32 cellular contexts compared by ENCODE assay signal in the genomic region with DNA sequence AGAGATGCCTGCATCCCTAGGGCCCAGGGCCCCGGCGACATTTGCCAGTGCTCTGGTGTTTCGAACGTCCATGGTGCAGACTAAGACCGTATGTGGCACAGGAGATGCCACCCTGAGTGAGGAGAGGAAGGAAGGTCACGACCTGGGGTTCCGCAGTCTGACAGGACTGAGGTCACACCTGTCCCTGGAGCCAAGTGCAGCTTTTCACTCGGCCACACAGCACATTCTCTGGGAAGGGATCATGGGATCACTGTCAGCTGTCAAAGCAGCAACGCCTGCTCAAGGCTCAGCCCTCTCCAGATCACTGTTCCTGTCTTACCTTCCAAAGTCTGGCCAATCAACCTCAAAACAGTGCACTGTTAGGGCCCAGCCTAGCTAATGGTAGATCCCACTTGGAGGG.
"Had no signal": no experiment of that assay in that cellular context is flagged by ENCODE, and none has a peak within 500 bp of the region (broad histone marks: within the 10 kb centered on the region; RNA-seq: fewer than 3 reads in every experiment).

No MANE protein-coding gene starts in this region.

- H3K4me1 ChIP-seq: adrenal gland, body of pancreas, breast epithelium, Peyer's patch, SJCRH30 had no signal

- DNase-seq: activated CD4-positive, alpha-beta memory T cell treated with anti-CD3 and anti-CD28 coated beads, Interleukin-2, amount 10 ng/mL, durations not matched to agents 7 days and 5 days; activated CD4-positive, alpha-beta T cell treated with anti-CD3 and anti-CD28 coated beads for 1 hour; activated CD4-positive, alpha-beta T cell treated with anti-CD3 and anti-CD28 coated beads for 48 hours; activated CD4-positive, CD25-positive, alpha-beta regulatory T cell; activated effector memory CD4-positive, alpha-beta T cell treated with anti-CD3 and anti-CD28 coated beads, Interleukin-2, amount 50 U/mL, for 16 hours; activated naive CD4-positive, alpha-beta T cell treated with Interleukin-2 at 50 U/mL for 16 hours; activated naive CD8-positive, alpha-beta T cell treated with anti-CD3 and anti-CD28 coated beads, Interleukin-2, amount 10 ng/mL, durations not matched to agents 7 days and 5 days; activated T-cell treated with anti-CD3 and anti-CD28 coated beads, Interleukin-2, amount 50 U/mL, for 1 hour; activated T-cell treated with anti-CD3 and anti-CD28 coated beads, Interleukin-2, amount 50 U/mL, for 72 hours; adrenal gland; body of pancreas; central memory CD4-positive, alpha-beta T cell; MM.1S; MV-4-11; NCI-H1092; NCI-H1436 treated with DMSO at 0.1 percent for 48 hours; NCI-H1694 treated with DMSO at 0.1 percent for 48 hours; NCI-H2029; NCI-H510A; NCI-H526; NCI-H748 treated with DMSO at 0.1 percent for 48 hours; NK-92 treated with Interleukin-12 subunit alpha and Interleukin-12 subunit beta, amount 100 ng/mL, for 24 hours; PC-3; Peyer's patch; RPMI8226; SJCRH30; T1000; WERI-Rb-1 had no signal

- H3K9ac ChIP-seq: KMS-11 had no signal

- ATAC-seq: activated T-cell treated with anti-CD3 and anti-CD28 coated beads, Interleukin-2, amount 50 U/mL, for 72 hours; activated T-helper 17 cell treated with anti-CD3 and anti-CD28 coated beads, Interleukin-2, amount 50 U/mL, for 72 hours; body of pancreas had no signal

- H3K27ac ChIP-seq: adrenal gland, body of pancreas, breast epithelium, KMS-11, Peyer's patch, SJCRH30, SK-N-MC, WERI-Rb-1 had no signal

- H3K9me3 ChIP-seq: adrenal gland, body of pancreas, breast epithelium, Peyer's patch, SJCRH30 had no signal

- H3K4me3 ChIP-seq: adrenal gland, body of pancreas, breast epithelium, Peyer's patch, SJCRH30, SK-N-MC had no signal

- H3K4me2 ChIP-seq: KMS-11 had no signal

- H3K27me3 ChIP-seq: adrenal gland, body of pancreas, breast epithelium, Peyer's patch, SJCRH30 had no signal

- H3K36me3 ChIP-seq: adrenal gland, breast epithelium, Peyer's patch, SJCRH30, WERI-Rb-1 had no signal
